Comparison of ENCODE assay signal across 6 cellular contexts in the genomic region with DNA sequence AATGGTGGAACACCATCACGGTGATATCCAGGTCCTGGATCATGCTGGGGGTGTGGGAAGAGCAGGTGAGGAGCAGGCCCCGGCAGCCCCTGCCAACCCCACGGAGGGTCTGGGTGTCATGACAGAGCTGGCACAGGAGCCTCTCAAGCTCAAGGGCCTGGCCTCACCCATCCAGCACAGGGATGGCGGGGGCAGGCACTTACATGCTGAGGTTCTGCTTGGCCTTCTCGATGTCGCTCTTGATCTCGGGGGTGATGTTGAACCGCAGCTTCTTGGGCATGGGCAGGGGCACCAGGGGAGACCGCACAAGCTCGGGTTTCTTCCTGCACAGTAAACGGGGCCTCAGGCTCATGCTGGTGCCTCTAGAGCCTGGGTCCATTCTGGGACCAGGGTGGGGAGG.
"Had no signal": no experiment of that assay in that cellular context is flagged by ENCODE, and none has a peak within 500 bp of the region (broad histone marks: within the 10 kb centered on the region; RNA-seq: fewer than 3 reads in every experiment).

No MANE protein-coding gene starts in this region.

- H3K36me3 ChIP-seq: HAP-1 had no signal

- H3K9ac ChIP-seq: GM23248 had no signal

- H3K4me3 ChIP-seq: GM23248, HAP-1 had no signal

- H3K4me1 ChIP-seq: HAP-1 had no signal

- DNase-seq: GM23248, GOT3, H7, KBM-7 had no signal

- ATAC-seq: HCT116 had no signal

- H3K27ac ChIP-seq: GM23248 had no signal

- H3K9me3 ChIP-seq: HAP-1 had no signal

- H2AFZ ChIP-seq: GM23248 had no signal
